Comparison of ENCODE assay signal across 28 cellular contexts in the genomic region with DNA sequence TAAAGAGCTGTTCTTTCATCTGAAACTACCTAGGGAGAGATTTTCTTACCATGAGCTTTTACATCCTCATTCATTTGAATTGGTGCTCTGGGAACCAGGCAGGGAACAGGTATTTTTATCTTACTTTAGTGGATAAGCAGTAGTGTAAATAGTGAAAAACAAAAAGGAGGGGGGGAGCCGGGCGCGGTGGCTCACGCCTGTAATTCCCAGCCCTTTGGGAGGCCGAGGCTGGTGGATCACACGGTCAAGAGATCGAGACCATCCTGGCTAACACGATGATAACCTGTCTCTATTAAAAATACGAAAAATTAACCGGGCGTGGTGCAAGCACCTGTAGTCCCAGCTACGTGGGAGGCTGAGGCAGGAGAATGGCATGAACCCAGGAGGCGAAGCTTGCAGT. TPM values are rescaled to one million over a fixed set of nuclear protein-coding genes. Genes with fewer than 3 reads are reported as not detected.
A peak's percentile ranks its signal among the peaks of the same experiment; 100 is the strongest.
DNase-seq lines count a peak whose midpoint lies in the region; ATAC-seq, FAIRE-seq and TF ChIP-seq lines count a peak whose summit lies in the region.
"Had no signal": no experiment of that assay in that cellular context is flagged by ENCODE, and none has a peak within 500 bp of the region (broad histone marks: within the 10 kb centered on the region; RNA-seq: fewer than 3 reads in every experiment).

No MANE protein-coding gene starts in this region.

- no peaks in the 10 kb centered on the region for H3K36me3 ChIP-seq in endodermal cell (ENCODE audit: control insufficient read depth, insufficient read depth, low read length)
- H3K36me3 ChIP-seq in psoas muscle (ENCODE audit: insufficient read depth in 1 of 2, low read depth in 1 of 2) = no peaks in the 10 kb centered on the region
- H3K36me3 ChIP-seq: BE2C had no signal

- H3K4me1 Mint-ChIP-seq in activated T-cell treated with anti-CD3 and anti-CD28 coated beads, Interleukin-2, amount 50 U/mL, for 72 hours (ENCODE audit: low read depth) = peaks cover 32% of the 10 kb centered on the region
- H3K4me1 Mint-ChIP-seq in endodermal cell = peaks cover 20% of the 10 kb centered on the region
- H3K4me1 Mint-ChIP-seq in nephron = peaks cover 48% of the 10 kb centered on the region

- H3K4me3 ChIP-seq in endodermal cell (ENCODE audit: low read length) = no peak overlapping the region
- no peak overlapping the region for H3K4me3 ChIP-seq in psoas muscle

- H3K27me3 ChIP-seq in endodermal cell (ENCODE audit: control insufficient read depth, insufficient read depth, low read length, poor library complexity, severe bottlenecking) (peaks cover 74% of the 10 kb centered on the region), psoas muscle (ENCODE audit: insufficient read depth in 3 of 3, low read length in 2 of 3) (peaks cover 0 to 18% (median 0%) of the 10 kb centered on the region in 3 donors)

- H3K9me3 ChIP-seq in endodermal cell (ENCODE audit: control insufficient read depth, low read length) (peaks cover 5% of the 10 kb centered on the region), psoas muscle (no peaks in the 10 kb centered on the region)
- H3K9me3 ChIP-seq: BE2C had no signal

- H3K27ac ChIP-seq in endodermal cell (ENCODE audit: low read depth, low read length) = no peak overlapping the region
- no peak overlapping the region for H3K27ac ChIP-seq in psoas muscle
- H3K27ac ChIP-seq: 22Rv1, HL-60, RWPE1 had no signal

- no peaks in the 10 kb centered on the region for H3K36me3 Mint-ChIP-seq in activated T-cell treated with anti-CD3 and anti-CD28 coated beads, Interleukin-2, amount 50 U/mL, for 72 hours (ENCODE audit: insufficient read depth in 2 of 2)
- H3K36me3 Mint-ChIP-seq in endodermal cell (ENCODE audit: low read depth) (no peaks in the 10 kb centered on the region), nephron (ENCODE audit: low read depth) (no peaks in the 10 kb centered on the region)
- H3K36me3 Mint-ChIP-seq: CD14-positive monocyte had no signal

- intact Hi-C loops in psoas muscle (cut with DNase I) = loop anchor here in 1 of 2 donors (5.0 kb wide), 1 partner anchor 53 kb away; no protein-coding TSS in a partner anchor

- H3K27me3 Mint-ChIP-seq in activated T-cell treated with anti-CD3 and anti-CD28 coated beads, Interleukin-2, amount 50 U/mL, for 72 hours (ENCODE audit: low read depth) = peaks cover 29% of the 10 kb centered on the region
- H3K27me3 Mint-ChIP-seq in endodermal cell (ENCODE audit: insufficient read depth) (peaks cover 93% of the 10 kb centered on the region), nephron (ENCODE audit: low read depth) (peaks cover 39% of the 10 kb centered on the region)

- no peak for TF ChIP-seq CTCF in endodermal cell (conservative IDR thresholded peaks at IDR 0.05)
- no peak for TF ChIP-seq CTCF in nephron (IDR thresholded peaks at IDR 0.05; ENCODE audit: unreplicated experiment in 3 of 3)
- TF ChIP-seq CTCF in psoas muscle (IDR thresholded peaks at IDR 0.05) = no peak

- 53 to 69% methylated on average over 13 of the region's 13 CpGs for WGBS in endodermal cell (ENCODE audit: insufficient coverage in 1 of 2, insufficient read length in 1 of 2), 2 experiments
- WGBS in psoas muscle, 3 donors = 79 to 91% (median 90%) methylated on average over 13 of the region's 13 CpGs

- no peak overlapping the region for H3K4me3 Mint-ChIP-seq in activated T-cell treated with anti-CD3 and anti-CD28 coated beads, Interleukin-2, amount 50 U/mL, for 72 hours
- H3K4me3 Mint-ChIP-seq in endodermal cell (no peak overlapping the region), nephron (no peak overlapping the region)
- H3K4me3 Mint-ChIP-seq: IgD-negative memory B cell had no signal

- TF ChIP-seq POLR2A in GM12892 (IDR thresholded peaks at IDR 0.05; ENCODE audit: low read depth, low read length) = no peak

- peak overlapping the region; percentile 13 for H3K27ac Mint-ChIP-seq in activated T-cell treated with anti-CD3 and anti-CD28 coated beads, Interleukin-2, amount 50 U/mL, for 72 hours
- H3K27ac Mint-ChIP-seq in endodermal cell (peak overlapping the region; percentile 49), nephron (peak overlapping the region; percentile 9 to 72 (median 33))
- H3K27ac Mint-ChIP-seq: CD14-positive monocyte, IgD-negative memory B cell had no signal

- H3K9me3 Mint-ChIP-seq in activated T-cell treated with anti-CD3 and anti-CD28 coated beads, Interleukin-2, amount 50 U/mL, for 72 hours = no peaks in the 10 kb centered on the region
- H3K9me3 Mint-ChIP-seq in endodermal cell = peaks cover 3% of the 10 kb centered on the region
- H3K9me3 Mint-ChIP-seq in nephron = no peaks in the 10 kb centered on the region
- H3K9me3 Mint-ChIP-seq: IgD-negative memory B cell had no signal

- no peak for DNase-seq in activated T-cell treated with anti-CD3 and anti-CD28 coated beads, Interleukin-2, amount 50 U/mL, for 72 hours
- no peak for DNase-seq in activated T-cell treated with anti-CD3 and anti-CD28 coated beads for 4 hours
- DNase-seq in endodermal cell = peak; percentile 88
- no peak for DNase-seq in GM12892 (ENCODE audit: insufficient read length)
- no peak for DNase-seq in psoas muscle
- DNase-seq: BE2C, Calu3, DMS79 treated with DMSO at 0.1 percent for 48 hours, GF-D8, NCI-H1092 treated with DMSO at 0.1 percent for 48 hours, NCI-H1436, NCI-H187, NCI-H2081 treated with DMSO at 0.1 percent for 48 hours, NCI-H2171, NCI-H226, NCI-H510A, SHP77 had no signal

- ATAC-seq in activated T-cell treated with anti-CD3 and anti-CD28 coated beads, Interleukin-2, amount 50 U/mL, for 72 hours (replicated peaks in 1 of 2) = no peak
- ATAC-seq in psoas muscle (no peak), GM19397 (IDR thresholded peaks at IDR 0.05; ENCODE audit: unreplicated experiment) (no peak)

- H3K9ac ChIP-seq in endodermal cell (ENCODE audit: extremely low read depth, low read length, poor library complexity, severe bottlenecking) = no peak overlapping the region

- peaks cover 3% of the 10 kb centered on the region for H3K4me1 ChIP-seq in endodermal cell (ENCODE audit: control insufficient read depth, insufficient read depth, low read length)
- peaks cover 6% of the 10 kb centered on the region for H3K4me1 ChIP-seq in psoas muscle
- H3K4me1 ChIP-seq: BE2C had no signal

- no peak for FAIRE-seq in GM12892 (lab: Jason Lieb, UNC)
- FAIRE-seq: GM12891, H54 had no signal

RNA-seq across cellular contexts. Expression of a gene that starts 41.0 kb away (rescaled TPM):
- not detected for total RNA-seq in activated T-cell treated with anti-CD3 and anti-CD28 coated beads, Interleukin-2, amount 50 U/mL, for 72 hours
- total RNA-seq in endodermal cell (not detected), psoas muscle (not detected)
- polyA plus RNA-seq in endodermal cell (2013, experiment 1 of 2) = 27.1 TPM
- 28.3 TPM for polyA plus RNA-seq in endodermal cell (2013, experiment 2 of 2)
- not detected for polyA plus RNA-seq in GM12892 (2012; ENCODE audit: missing spikeins)
- polyA plus RNA-seq in psoas muscle = not detected
- total RNA-seq: Calu3, M059J, SK-MEL-5 had no signal
- polyA plus RNA-seq: CD14-positive monocyte, IgD-negative memory B cell had no signal

RNA-seq across cellular contexts. Expression of a gene that starts 55.1 kb away (rescaled TPM):
- 10 to 100 TPM; 18.1 to 37.7 TPM for total RNA-seq in activated T-cell treated with anti-CD3 and anti-CD28 coated beads, Interleukin-2, amount 50 U/mL, for 72 hours
- under 1 TPM in 1 of 2 donors, not detected in 1; 0.22 TPM for total RNA-seq in endodermal cell
- 121 TPM for polyA plus RNA-seq in endodermal cell (2013, experiment 1 of 2)
- polyA plus RNA-seq in endodermal cell (2013, experiment 2 of 2) = 124 TPM
- 2.8 TPM for polyA plus RNA-seq in GM12892 (2012; ENCODE audit: missing spikeins)
- total RNA-seq in psoas muscle = 10 to 100 TPM in 1 of 4 donors, 1 to 10 TPM in 3; 3.1 to 12.9 (median 6.5) TPM
- 1 to 10 TPM; 4.6 to 5.0 (median 5.0) TPM for polyA plus RNA-seq in psoas muscle
- total RNA-seq: SK-MEL-5 had no signal

RNA-seq across cellular contexts. Expression of a gene that starts 59.8 kb away (rescaled TPM):
- 100 to 1,000 TPM in 1 of 2 donors, 10 to 100 TPM in 1; 96.6 to 108 TPM for total RNA-seq in activated T-cell treated with anti-CD3 and anti-CD28 coated beads, Interleukin-2, amount 50 U/mL, for 72 hours
- total RNA-seq in endodermal cell (under 1 TPM; 0.31 to 0.53 TPM), psoas muscle (1 to 10 TPM in 1 of 4 donors, under 1 TPM in 2, not detected in 1; 0.42 to 1.0 (median 0.44) TPM)
- polyA plus RNA-seq in endodermal cell (2013, experiment 1 of 2) = not detected
- 0.66 TPM for polyA plus RNA-seq in endodermal cell (2013, experiment 2 of 2)
- 59.0 TPM for polyA plus RNA-seq in GM12892 (2012; ENCODE audit: missing spikeins)
- under 1 TPM in 2 of 3 donors, not detected in 1; 0.09 to 0.12 TPM for polyA plus RNA-seq in psoas muscle
- total RNA-seq: SK-MEL-5 had no signal

Comparison
In these comparisons a context has a peak if more than half of its experiments do, and no peak if none do; other contexts are left out.
1. RNA of a gene that starts 59.8 kb away (total RNA-seq): 96.6 to 108 TPM in activated T-cell treated with anti-CD3 and anti-CD28 coated beads, Interleukin-2, amount 50 U/mL, for 72 hours; 0.31 to 0.53 TPM in endodermal cell and 0.42 to 1.0 TPM in psoas muscle; every median in the first group is over 10 times any median in the second.
2. Peak in every context shown above with its lines, with median percentiles within 50 percentile points of each other: H3K27ac Mint-ChIP-seq.